Comparison of ENCODE assay signal across 7 cellular contexts in the genomic region with DNA sequence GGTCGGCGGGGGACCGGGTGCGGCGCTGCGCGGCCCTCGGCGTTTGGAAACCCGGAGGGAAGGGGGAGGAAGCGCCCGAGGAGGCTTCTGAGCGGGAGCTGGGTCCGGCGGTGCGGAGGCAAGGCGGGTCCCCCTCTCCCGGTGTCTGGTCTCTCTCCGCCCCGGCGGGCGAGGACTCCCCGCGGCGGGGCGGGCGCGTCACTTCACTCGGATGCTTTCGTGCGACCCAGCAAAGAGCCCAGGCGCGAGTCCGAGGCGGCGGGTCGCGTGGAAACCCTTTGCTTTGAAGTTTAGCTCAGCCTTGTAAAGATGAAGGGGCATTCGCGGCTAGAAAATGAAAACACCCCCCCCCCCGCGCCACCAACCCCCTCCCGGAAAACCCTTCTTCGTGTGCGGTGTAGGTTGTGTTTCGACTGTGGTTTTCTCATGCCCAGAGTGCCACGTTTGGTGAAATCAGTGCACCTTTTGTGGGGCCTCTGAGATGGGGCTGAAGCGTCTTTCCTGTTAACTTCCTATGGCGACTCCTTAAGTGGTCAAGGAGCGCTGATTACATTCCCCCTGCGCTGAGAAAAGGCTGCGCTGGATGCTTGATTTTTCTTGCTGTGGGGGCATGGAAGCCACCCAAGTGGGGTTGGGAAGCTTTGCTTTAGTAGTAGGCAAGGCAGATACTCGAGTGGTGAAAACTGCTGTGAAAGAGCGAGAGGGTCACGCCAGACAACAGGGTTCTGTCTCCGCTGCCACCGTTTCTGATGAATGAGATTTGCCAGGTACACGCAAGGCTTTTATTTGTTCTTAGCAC. TPM values are rescaled to one million over a fixed set of nuclear protein-coding genes. Genes with fewer than 3 reads are reported as not detected.
DNase-seq lines count a peak whose midpoint lies in the region; ATAC-seq and TF ChIP-seq lines count a peak whose summit lies in the region.

No MANE protein-coding gene starts in this region.

- TF ChIP-seq CTCF in GM12865 (IDR thresholded peaks at IDR 0.05; ENCODE audit: insufficient read depth, low read depth, low read length, missing control alignments) (no peak), dorsolateral prefrontal cortex (IDR thresholded peaks at IDR 0.05 in 54 of 56, conservative IDR thresholded peaks at IDR 0.05 in 2 of 56; ENCODE audit: low read depth in 1 of 56, partially characterized antibody in 56 of 56) (peak in 1 of 56 donors; percentile 14), liver (IDR thresholded peaks at IDR 0.05; ENCODE audit: low read depth, low read length, missing input control) (no peak)

- WGBS in liver: under 1% methylated on average over 58 of the region's 58 CpGs

- intact Hi-C loops in dorsolateral prefrontal cortex (cut with DNase I): loop anchor here (2.0 to 5.0 kb wide), 4 partner anchors 39 to 257 kb away; no protein-coding TSS in a partner anchor

- H3K36me3 ChIP-seq in liver (ENCODE audit: control insufficient read depth in 4 of 4, insufficient read depth in 3 of 4, low read depth in 1 of 4, low read length in 3 of 4): no peaks in the 10 kb centered on the region

- peak in 1 of 2 donors; percentile 29 for TF ChIP-seq RAD21 in liver (IDR thresholded peaks at IDR 0.05)

- peaks cover 6 to 36% (median 25%) of the 10 kb centered on the region in 4 donors for H3K4me1 ChIP-seq in liver (ENCODE audit: control insufficient read depth in 4 of 4, insufficient read depth in 4 of 4, low read length in 3 of 4)

- peak overlapping the region; percentile 79 to 86 for H3K9ac ChIP-seq in liver (ENCODE audit: low read depth in 1 of 2, low read length in 2 of 2)

- H3K27ac ChIP-seq in dorsolateral prefrontal cortex: peak overlapping the region; percentile 90 to 100 (median 99)
- peak overlapping the region; percentile 91 to 94 for H3K27ac ChIP-seq in liver (ENCODE audit: low read depth in 1 of 2, low read length in 2 of 2)

- no peaks in the 10 kb centered on the region for H3K9me3 ChIP-seq in liver (ENCODE audit: control insufficient read depth in 4 of 4, low read length in 3 of 4)

- DNase-seq in GM12865 (ENCODE audit: low read depth): no peak
- DNase-seq in SK-N-DZ (ENCODE audit: low spot score): peak; percentile 58
- peak in 9 of 10 donors; percentile 29 to 74 (median 46) for DNase-seq in dorsolateral prefrontal cortex
- peak; percentile 3 for DNase-seq in stimulated activated CD8-positive, alpha-beta memory T cell treated with anti-CD3 and anti-CD28 coated beads, Interleukin-4, amount 100 ng/mL, for 24 hours (ENCODE audit: low read depth)

- H3K27me3 ChIP-seq in dorsolateral prefrontal cortex: no peaks in the 10 kb centered on the region
- no peaks in the 10 kb centered on the region for H3K27me3 ChIP-seq in liver (ENCODE audit: control insufficient read depth in 4 of 4, insufficient read depth in 4 of 4, low read length in 3 of 4)

- ATAC-seq in HG03097 (IDR thresholded peaks at IDR 0.05; ENCODE audit: low FRiP score, unreplicated experiment) (peak; percentile 24), GM21529 (IDR thresholded peaks at IDR 0.05; ENCODE audit: unreplicated experiment) (no peak)

- peak overlapping the region; percentile 21; the same call in 1 of the 2 replicates for H3K4me3 ChIP-seq in GM12865 (ENCODE audit: low read depth, low read length)
- H3K4me3 ChIP-seq in dorsolateral prefrontal cortex: peak overlapping the region; percentile 69 to 99 (median 93)
- H3K4me3 ChIP-seq in liver (ENCODE audit: low read depth in 1 of 3, low read length in 3 of 3): peak overlapping the region; percentile 93 to 96 (median 93)

TF ChIP-seq in liver, 16 proteins besides CTCF, POLR2A, EP300 and RAD21:
- TF ChIP-seq TAF1 (conservative IDR thresholded peaks at IDR 0.05): peak; percentile 42
- TF ChIP-seq, protein P1, sequence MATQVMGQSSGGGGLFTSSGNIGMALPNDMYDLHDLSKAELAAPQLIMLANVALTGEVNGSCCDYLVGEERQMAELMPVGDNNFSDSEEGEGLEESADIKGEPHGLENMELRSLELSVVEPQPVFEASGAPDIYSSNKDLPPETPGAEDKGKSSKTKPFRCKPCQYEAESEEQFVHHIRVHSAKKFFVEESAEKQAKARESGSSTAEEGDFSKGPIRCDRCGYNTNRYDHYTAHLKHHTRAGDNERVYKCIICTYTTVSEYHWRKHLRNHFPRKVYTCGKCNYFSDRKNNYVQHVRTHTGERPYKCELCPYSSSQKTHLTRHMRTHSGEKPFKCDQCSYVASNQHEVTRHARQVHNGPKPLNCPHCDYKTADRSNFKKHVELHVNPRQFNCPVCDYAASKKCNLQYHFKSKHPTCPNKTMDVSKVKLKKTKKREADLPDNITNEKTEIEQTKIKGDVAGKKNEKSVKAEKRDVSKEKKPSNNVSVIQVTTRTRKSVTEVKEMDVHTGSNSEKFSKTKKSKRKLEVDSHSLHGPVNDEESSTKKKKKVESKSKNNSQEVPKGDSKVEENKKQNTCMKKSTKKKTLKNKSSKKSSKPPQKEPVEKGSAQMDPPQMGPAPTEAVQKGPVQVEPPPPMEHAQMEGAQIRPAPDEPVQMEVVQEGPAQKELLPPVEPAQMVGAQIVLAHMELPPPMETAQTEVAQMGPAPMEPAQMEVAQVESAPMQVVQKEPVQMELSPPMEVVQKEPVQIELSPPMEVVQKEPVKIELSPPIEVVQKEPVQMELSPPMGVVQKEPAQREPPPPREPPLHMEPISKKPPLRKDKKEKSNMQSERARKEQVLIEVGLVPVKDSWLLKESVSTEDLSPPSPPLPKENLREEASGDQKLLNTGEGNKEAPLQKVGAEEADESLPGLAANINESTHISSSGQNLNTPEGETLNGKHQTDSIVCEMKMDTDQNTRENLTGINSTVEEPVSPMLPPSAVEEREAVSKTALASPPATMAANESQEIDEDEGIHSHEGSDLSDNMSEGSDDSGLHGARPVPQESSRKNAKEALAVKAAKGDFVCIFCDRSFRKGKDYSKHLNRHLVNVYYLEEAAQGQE (IDR thresholded peaks at IDR 0.05): no peak

RNA-seq across cellular contexts. Expression of a gene that starts 0.9 kb away (rescaled TPM):
- 52.9 and 59.3 TPM in 2 replicates for polyA plus RNA-seq in SK-N-DZ (2014; cell fraction: cytosol; rRNA removed)
- 17.6 and 20.7 TPM in 2 replicates for polyA plus RNA-seq in SK-N-DZ (2014; cell fraction: nucleus; rRNA removed)
- 100 to 1,000 TPM in 61 of 120 experiments, 10 to 100 TPM in 59; 23.9 to 223 (median 101) TPM for total RNA-seq in dorsolateral prefrontal cortex
- 10 to 100 TPM; 19.2 to 22.5 TPM for total RNA-seq in liver
- 10 to 100 TPM in 1 of 2 donors, 1 to 10 TPM in 1; 8.9 to 38.7 TPM for polyA plus RNA-seq in liver

Comparison
In these comparisons a context has a peak if more than half of its experiments do, and no peak if none do; other contexts are left out.
1. H3K4me3 ChIP-seq: peak in every context shown above with its lines; median percentile 93 in dorsolateral prefrontal cortex; 93 in liver; 21 in GM12865.